ENCODE assay signal across 23 cellular contexts in genomic region chr9:2934241-2934650, GRCh38.
"Had no signal": no experiment of that assay in that cellular context is flagged by ENCODE, and none has a peak within 500 bp of the region (broad histone marks: within the 10 kb centered on the region; RNA-seq: fewer than 3 reads in every experiment).

No MANE protein-coding gene starts in this region.

- H3K36me3 ChIP-seq: Peyer's patch, SJSA1 had no signal

- H3K27me3 ChIP-seq: Peyer's patch, SJSA1 had no signal

- ATAC-seq: activated T-cell treated with anti-CD3 and anti-CD28 coated beads, Interleukin-2, amount 50 U/mL, for 72 hours; T-helper 17 cell had no signal

- H3K27ac ChIP-seq: Peyer's patch, RWPE1, SJSA1 had no signal

- H3K4me1 ChIP-seq: Peyer's patch, SJSA1 had no signal

- H3K9me3 ChIP-seq: Peyer's patch, SJSA1 had no signal

- H3K4me3 ChIP-seq: Peyer's patch, SJSA1 had no signal

- DNase-seq: activated B cell treated with CpG ODN at 0.5 μM for 24 hours; activated CD4-positive, alpha-beta memory T cell treated with anti-CD3 and anti-CD28 coated beads, Interleukin-2, amount 10 ng/mL, durations not matched to agents 7 days and 5 days; activated CD4-positive, alpha-beta T cell treated with anti-CD3 and anti-CD28 coated beads, Interleukin-2, amount 50 U/mL, for 1 hour; activated CD8-positive, alpha-beta memory T cell treated with anti-CD3 and anti-CD28 coated beads, Interleukin-2, amount 50 U/mL, for 4 hours; activated gamma-delta T cell treated with Interleukin-2 at 50 U/mL for 16 hours; activated naive CD4-positive, alpha-beta T cell treated with anti-CD3 and anti-CD28 coated beads, Interleukin-2, amount 10 ng/mL, durations not matched to agents 7 days and 5 days; activated naive CD8-positive, alpha-beta T cell treated with anti-CD3 and anti-CD28 coated beads for 36 hours; activated T-cell treated with anti-CD3 and anti-CD28 coated beads, Interleukin-2, amount 50 U/mL, for 72 hours; anterior cingulate cortex; cerebellar nuclear complex; Karpas-422; MM.1S; NCI-H1105; NCI-H1436; NCI-H187; NCI-H446; NCI-H524; Peyer's patch; Right ventricle myocardium superior; T-helper 17 cell; T-helper 9 cell had no signal
